In the genomic region with DNA sequence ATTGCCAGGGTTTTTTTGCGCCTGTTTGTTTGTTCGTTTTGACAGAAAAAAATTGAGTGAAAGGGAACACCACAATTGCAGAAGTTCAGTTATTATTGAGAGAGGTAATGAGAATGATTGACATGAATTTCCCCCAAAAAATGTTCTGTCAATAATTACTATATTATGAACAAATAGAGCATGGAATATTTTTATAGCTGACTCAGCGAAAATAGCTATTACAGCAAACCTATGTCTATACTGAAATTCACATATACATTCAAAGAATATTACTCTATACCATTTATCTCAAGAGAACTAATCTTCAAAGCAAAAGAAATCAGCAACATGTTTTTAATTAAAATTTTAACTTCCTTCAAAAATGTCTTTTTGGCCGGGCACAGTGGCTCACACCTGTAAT, we compare ENCODE assay signal across 3 cellular contexts.
TF ChIP-seq lines count a peak whose summit lies in the region.

No MANE protein-coding gene starts in this region.

TF ChIP-seq in A549, 52 proteins besides CTCF, POLR2A, EP300 and RAD21:
- peak; percentile 95 for TF ChIP-seq MAFK (IDR thresholded peaks at IDR 0.05; ENCODE audit: partially characterized antibody)

TF ChIP-seq in H1, 55 proteins besides CTCF, POLR2A, EP300 and RAD21:
- TF ChIP-seq MAFK (IDR thresholded peaks at IDR 0.05; ENCODE audit: low read depth, low read length), result peak; percentile 93

TF ChIP-seq in HepG2, 621 proteins besides CTCF, POLR2A, EP300 and RAD21:
- TF ChIP-seq MAFF (IDR thresholded peaks at IDR 0.05; ENCODE audit: low read depth, low read length) (peak; percentile 92), MAFK (conservative IDR thresholded peaks at IDR 0.05 in 1 of 2, IDR thresholded peaks at IDR 0.05 in 1 of 2; ENCODE audit: low read length in 2 of 2) (peak; percentile 74 to 92)
TF ChIP-seq in HepG2: peak in this region for 2; not testable (repeated sequence) for 619.
